Comparison of ENCODE assay signal across 8 cellular contexts in genomic region chr16:68529931-68530667, GRCh38. TPM values are rescaled to one million over a fixed set of nuclear protein-coding genes. Genes with fewer than 3 reads are reported as not detected.
A peak's percentile ranks its signal among the peaks of the same experiment; 100 is the strongest.
DNase-seq lines count a peak whose midpoint lies in the region; ATAC-seq and TF ChIP-seq lines count a peak whose summit lies in the region.

No MANE protein-coding gene starts in this region.

- H3K27ac Mint-ChIP-seq in naive thymus-derived CD4-positive, alpha-beta T cell: peak overlapping the region; percentile 71 to 94 (median 90)
- H3K27ac Mint-ChIP-seq in stimulated activated effector memory CD8-positive, alpha-beta T cell treated with anti-CD3 and anti-CD28 coated beads, Interleukin-12 subunit alpha, Interleukin-12 subunit beta, amount 100 ng/mL, for 72 hours: peak overlapping the region; percentile 74

- H3K4me3 Mint-ChIP-seq in naive thymus-derived CD4-positive, alpha-beta T cell: peak overlapping the region; percentile 78 to 95 (median 90)
- peak overlapping the region; percentile 88 for H3K4me3 Mint-ChIP-seq in stimulated activated effector memory CD8-positive, alpha-beta T cell treated with anti-CD3 and anti-CD28 coated beads, Interleukin-12 subunit alpha, Interleukin-12 subunit beta, amount 100 ng/mL, for 72 hours

- POLR2A ChIA-PET in OCI-LY7 (lab: Charles Lee): interaction anchor here (0.6 to 1.3 kb wide), 3 partner anchors 9 to 765 kb away, joined by 3 to 7 read pairs (median 4); partner anchors contain the start of gene TANGO6
- POLR2A ChIA-PET in naive thymus-derived CD4-positive, alpha-beta T cell (lab: Charles Lee): interaction anchor here (0.6 to 2.4 kb wide), 3 partner anchors 9 to 63 kb away, joined by 3 to 9 read pairs (median 9); partner anchors contain the start of gene ZFP90

- no peak for TF ChIP-seq CTCF in OCI-LY7 (conservative IDR thresholded peaks at IDR 0.05; ENCODE audit: low read length)

- peaks cover 28% of the 10 kb centered on the region for H3K27me3 ChIP-seq in HUES6 (ENCODE audit: control insufficient read depth, insufficient read depth, low read length)
- no peaks in the 10 kb centered on the region for H3K27me3 ChIP-seq in naive thymus-derived CD4-positive, alpha-beta T cell (ENCODE audit: control insufficient read depth in 2 of 2, insufficient read depth in 2 of 2, low read length in 2 of 2)

- no peaks in the 10 kb centered on the region for H3K36me3 ChIP-seq in HUES6 (ENCODE audit: control insufficient read depth, insufficient read depth, low read length)
- no peaks in the 10 kb centered on the region for H3K36me3 ChIP-seq in OCI-LY7 (ENCODE audit: insufficient read depth, low read length)
- H3K36me3 ChIP-seq in naive thymus-derived CD4-positive, alpha-beta T cell (ENCODE audit: control insufficient read depth in 2 of 3, insufficient read depth in 3 of 3, low read length in 3 of 3): peaks cover 0 to 4% (median 0%) of the 10 kb centered on the region in 3 experiments

- H3K27me3 Mint-ChIP-seq in naive thymus-derived CD4-positive, alpha-beta T cell: peaks cover 0 to 2% (median 0%) of the 10 kb centered on the region in 5 donors

- peak overlapping the region; percentile 69 for H3K4me2 ChIP-seq in OCI-LY7 (ENCODE audit: low read length)

- H3K9me3 Mint-ChIP-seq in naive thymus-derived CD4-positive, alpha-beta T cell: peaks cover 0 to 11% (median 0%) of the 10 kb centered on the region in 11 donors
- no peaks in the 10 kb centered on the region for H3K9me3 Mint-ChIP-seq in stimulated activated effector memory CD8-positive, alpha-beta T cell treated with anti-CD3 and anti-CD28 coated beads, Interleukin-12 subunit alpha, Interleukin-12 subunit beta, amount 100 ng/mL, for 72 hours

- CTCF ChIA-PET in OCI-LY7 (lab: Charles Lee; ENCODE audit: unreplicated experiment): interaction anchor here (0.6 kb wide), 1 partner anchor 129 kb away, joined by 3 read pairs; no protein-coding TSS in a partner anchor
- CTCF ChIA-PET in naive thymus-derived CD4-positive, alpha-beta T cell (lab: Charles Lee): interaction anchor here (0.6 to 5.2 kb wide), 7 partner anchors 10 to 594 kb away, joined by 3 to 25 read pairs (median 4); partner anchors contain the start of gene ZFP90

- 0 out of 2 replicates have a peak, but pooled peaks cover 6% of the 10 kb centered on the region for H3K9me3 ChIP-seq in HUES6 (ENCODE audit: control insufficient read depth, insufficient read depth, low read depth, low read length)
- H3K9me3 ChIP-seq in OCI-LY7 (ENCODE audit: low read length): 0 out of 2 replicates have a peak, but pooled peaks cover 5% of the 10 kb centered on the region
- H3K9me3 ChIP-seq in naive thymus-derived CD4-positive, alpha-beta T cell (ENCODE audit: control insufficient read depth in 2 of 3, low read length in 3 of 3): no peaks in the 10 kb centered on the region

- ATAC-seq in GM19468 (IDR thresholded peaks at IDR 0.05; ENCODE audit: extremely low read depth, unreplicated experiment): peak; percentile 66
- peak; percentile 93 for ATAC-seq in naive thymus-derived CD4-positive, alpha-beta T cell
- ATAC-seq in stimulated activated effector memory CD8-positive, alpha-beta T cell treated with anti-CD3 and anti-CD28 coated beads, Interleukin-12 subunit alpha, Interleukin-12 subunit beta, amount 100 ng/mL, for 72 hours: peak; percentile 94

- intact Hi-C loops in OCI-LY7 (cut with micrococcal nuclease; ENCODE audit: unreplicated experiment): loop anchor here (2.0 to 10.0 kb wide), 4 partner anchors 63 to 605 kb away; partner anchors contain the start of genes CHTF8, TANGO6 and UTP4
- intact Hi-C loops in naive thymus-derived CD4-positive, alpha-beta T cell (cut with micrococcal nuclease): loop anchor here (1.0 to 10.0 kb wide), 8 partner anchors 9 to 1035 kb away; partner anchors contain the start of genes HAS3 (in 2 of the 2), ZFP90 (in 2 of the 2), NFAT5 (in 1 of the 2) and NFATC3 (in 1 of the 2)

- no peaks in the 10 kb centered on the region for H4K20me1 ChIP-seq in OCI-LY7 (ENCODE audit: insufficient read depth, low read length)

- H3K36me3 Mint-ChIP-seq in naive thymus-derived CD4-positive, alpha-beta T cell: peaks cover 0 to 19% (median 5%) of the 10 kb centered on the region in 5 donors
- peaks cover 14% of the 10 kb centered on the region for H3K36me3 Mint-ChIP-seq in stimulated activated effector memory CD8-positive, alpha-beta T cell treated with anti-CD3 and anti-CD28 coated beads, Interleukin-12 subunit alpha, Interleukin-12 subunit beta, amount 100 ng/mL, for 72 hours

- no TSS peak for BruUV-seq in OCI-LY7 (replicated peaks; lab: Mats Ljungman, UMichigan)

- no peak overlapping the region for H3K27ac ChIP-seq in HUES6 (ENCODE audit: low read depth, low read length)
- no peak overlapping the region for H3K27ac ChIP-seq in OCI-LY7 (ENCODE audit: low read depth, low read length, poor library complexity, severe bottlenecking)
- H3K27ac ChIP-seq in naive thymus-derived CD4-positive, alpha-beta T cell (ENCODE audit: low read depth, low read length): peak overlapping the region; percentile 68

- no peaks in the 10 kb centered on the region for H3K79me2 ChIP-seq in OCI-LY7 (ENCODE audit: insufficient read depth, low read depth, low read length)

- peak overlapping the region; percentile 27 for H3K9ac ChIP-seq in HUES6 (ENCODE audit: low read length)

- H3K4me1 Mint-ChIP-seq in naive thymus-derived CD4-positive, alpha-beta T cell: peaks cover 13 to 24% (median 21%) of the 10 kb centered on the region in 7 donors
- peaks cover 18% of the 10 kb centered on the region for H3K4me1 Mint-ChIP-seq in stimulated activated effector memory CD8-positive, alpha-beta T cell treated with anti-CD3 and anti-CD28 coated beads, Interleukin-12 subunit alpha, Interleukin-12 subunit beta, amount 100 ng/mL, for 72 hours

- no peaks in the 10 kb centered on the region for H3K4me1 ChIP-seq in HUES6 (ENCODE audit: control insufficient read depth, insufficient read depth, low read length)
- H3K4me1 ChIP-seq in OCI-LY7 (ENCODE audit: insufficient read depth, low read length, poor library complexity, severe bottlenecking): peaks cover 12% of the 10 kb centered on the region
- H3K4me1 ChIP-seq in naive thymus-derived CD4-positive, alpha-beta T cell (ENCODE audit: control insufficient read depth in 2 of 2, insufficient read depth in 2 of 2, low read length in 2 of 2): peaks cover 7 to 19% of the 10 kb centered on the region in 2 donors

- DNase-seq in CD1c-positive myeloid dendritic cell (ENCODE audit: extremely low spot score): peak; percentile 87
- peak; percentile 71 for DNase-seq in OCI-LY7 (ENCODE audit: low spot score)
- DNase-seq in activated T-helper 1 cell treated with Interleukin-2 at 50 U/mL for 16 hours (ENCODE audit: low read depth): peak; percentile 80
- DNase-seq in fibroblast of gingiva (ENCODE audit: low read depth): peak; percentile 81
- DNase-seq in naive thymus-derived CD4-positive, alpha-beta T cell: peak; percentile 73 to 90 (median 88)
- peak; percentile 69 to 90 for DNase-seq in stimulated activated effector memory CD8-positive, alpha-beta T cell treated with anti-CD3 and anti-CD28 coated beads, Interleukin-12 subunit alpha, Interleukin-12 subunit beta, amount 100 ng/mL, for 72 hours (ENCODE audit: low spot score in 2 of 2)

- H3K9me2 ChIP-seq in OCI-LY7 (ENCODE audit: insufficient read depth, low read length): no peaks in the 10 kb centered on the region

- peak overlapping the region; percentile 33; the same call in 1 of the 2 replicates for H2AFZ ChIP-seq in OCI-LY7 (ENCODE audit: low read length)

- peak overlapping the region; percentile 66 for H3K4me3 ChIP-seq in HUES6 (ENCODE audit: low read depth, low read length)
- peak overlapping the region; percentile 67 for H3K4me3 ChIP-seq in OCI-LY7 (ENCODE audit: low read depth, low read length, poor library complexity, severe bottlenecking)
- H3K4me3 ChIP-seq in naive thymus-derived CD4-positive, alpha-beta T cell (ENCODE audit: low read length): peak overlapping the region; percentile 64

RNA-seq across cellular contexts. Expression of gene ZFP90, which starts 9.0 kb away (rescaled TPM):
- total RNA-seq in OCI-LY7 (2014; rRNA removed; shearing (Covaris generic)): 14.1 and 22.0 TPM in 2 replicates
- total RNA-seq in OCI-LY7 (2022): 27.0 and 31.5 TPM in 2 replicates
- 10 to 100 TPM; 25.7 to 49.4 (median 38.8) TPM for total RNA-seq in naive thymus-derived CD4-positive, alpha-beta T cell
- polyA plus RNA-seq in naive thymus-derived CD4-positive, alpha-beta T cell: 10 to 100 TPM; 18.2 to 33.1 TPM
